Comparison of ENCODE assay signal across 5 cellular contexts in genomic region chr7:120056227-120056626, GRCh38.
"Had no signal": no experiment of that assay in that cellular context is flagged by ENCODE, and none has a peak within 500 bp of the region (broad histone marks: within the 10 kb centered on the region; RNA-seq: fewer than 3 reads in every experiment).

No MANE protein-coding gene starts in this region.

- H3K4me3 ChIP-seq: GM23248 had no signal

- H3K9ac ChIP-seq: GM23248 had no signal

- DNase-seq: GM23248, GOT3, H9, HCEC 1CT, KBM-7 had no signal

- H2AFZ ChIP-seq: GM23248 had no signal
